Comparison of ENCODE assay signal across 1 cellular context in genomic region chr20:35251613-35251940, GRCh38.
TF ChIP-seq lines count a peak whose summit lies in the region.

No MANE protein-coding gene starts in this region.

TF ChIP-seq in HEK293, 187 proteins besides CTCF, POLR2A, EP300 and RAD21:
- TF ChIP-seq PRDM6 (tag by site-specific recombination; IDR thresholded peaks at IDR 0.05): no peak
- TF ChIP-seq ZNF677 (tag by site-specific recombination; IDR thresholded peaks at IDR 0.05): peak; percentile 98
- TF ChIP-seq SCRT1 (tag by site-specific recombination; IDR thresholded peaks at IDR 0.05; ENCODE audit: borderline replicate concordance): no peak
- TF ChIP-seq GLIS1 (tag by site-specific recombination; IDR thresholded peaks at IDR 0.05): no peak
- no peak for TF ChIP-seq ZNF280D (tag by site-specific recombination; IDR thresholded peaks at IDR 0.05)
